Comparison of ENCODE assay signal across 1 cellular context in the genomic region with DNA sequence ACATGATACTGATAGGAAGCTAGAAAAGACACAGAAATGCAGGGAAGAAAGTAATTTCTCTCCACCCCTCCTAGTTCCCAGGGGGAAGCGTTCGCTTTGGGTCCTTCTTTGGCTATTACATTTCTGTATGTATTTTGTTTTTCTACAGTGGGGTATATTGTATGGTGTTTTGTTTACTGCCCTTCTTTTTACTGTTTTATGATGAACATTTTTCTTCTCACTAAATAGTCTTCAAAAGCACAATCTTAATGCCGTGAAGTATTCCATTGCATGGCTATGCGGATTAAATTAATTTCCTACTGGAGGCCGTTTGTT.
TF ChIP-seq lines count a peak whose summit lies in the region.

No MANE protein-coding gene starts in this region.

TF ChIP-seq in IMR-90, 13 proteins besides CTCF, POLR2A, EP300 and RAD21:
- TF ChIP-seq CHD1 (IDR thresholded peaks at IDR 0.05; ENCODE audit: low read depth, low read length) (no peak), RCOR1 (IDR thresholded peaks at IDR 0.05; ENCODE audit: insufficient replicate concordance, low read length) (no peak), MAZ (IDR thresholded peaks at IDR 0.05; ENCODE audit: borderline replicate concordance, low read depth, low read length) (no peak), SMC3 (IDR thresholded peaks at IDR 0.05; ENCODE audit: low read depth, low read length) (no peak), ELK1 (IDR thresholded peaks at IDR 0.05; ENCODE audit: borderline replicate concordance, low read depth, low read length) (no peak), BHLHE40 (IDR thresholded peaks at IDR 0.05; ENCODE audit: low read depth, low read length) (no peak), RFX5 (IDR thresholded peaks at IDR 0.05; ENCODE audit: low read depth, low read length) (no peak), CEBPB (IDR thresholded peaks at IDR 0.05; ENCODE audit: low read depth, low read length) (no peak), MAFK (IDR thresholded peaks at IDR 0.05; ENCODE audit: low read depth, low read length) (no peak)
